ENCODE assay signal across 10 cellular contexts in the genomic region with DNA sequence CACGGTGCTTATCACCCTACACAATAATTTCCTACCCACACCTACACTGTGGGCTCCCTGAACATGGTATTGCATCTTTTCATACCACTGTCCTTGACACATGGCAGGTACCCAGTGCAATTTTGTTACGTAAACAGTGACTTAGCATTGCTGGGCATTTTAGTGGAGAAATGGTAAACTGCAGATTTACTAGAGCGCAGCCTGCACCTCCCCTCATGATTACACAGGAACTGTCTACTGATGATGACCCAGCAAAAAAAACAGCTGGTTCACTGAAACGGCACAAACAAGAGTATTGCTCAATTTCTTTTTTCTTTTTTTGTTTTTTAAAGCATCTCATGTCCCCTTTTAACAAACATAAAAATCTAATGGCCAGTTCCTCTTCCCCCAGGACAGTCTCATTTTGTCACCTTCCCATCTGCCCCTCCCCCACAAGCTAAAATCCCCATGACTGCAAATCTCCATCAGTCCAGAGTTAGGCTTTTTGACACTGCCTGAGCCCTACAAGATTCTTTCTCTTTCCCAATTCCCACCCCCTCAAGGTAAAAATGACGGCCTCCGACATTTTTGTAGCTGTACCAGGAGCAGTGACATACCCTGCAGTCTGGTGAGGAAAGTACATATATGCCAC. TPM values are rescaled to one million over a fixed set of nuclear protein-coding genes. Genes with fewer than 3 reads are reported as not detected.
DNase-seq lines count a peak whose midpoint lies in the region; ATAC-seq and TF ChIP-seq lines count a peak whose summit lies in the region.
"Had no signal": no experiment of that assay in that cellular context is flagged by ENCODE, and none has a peak within 500 bp of the region (broad histone marks: within the 10 kb centered on the region; RNA-seq: fewer than 3 reads in every experiment).

No MANE protein-coding gene starts in this region.

- no peak overlapping the region for H3K27ac ChIP-seq in hepatocyte

- TF ChIP-seq CTCF in hepatocyte (IDR thresholded peaks at IDR 0.05; ENCODE audit: poor library complexity) (no peak), WTC11 (IDR thresholded peaks at IDR 0.05) (no peak)

- H3K4me1 ChIP-seq in hepatocyte (ENCODE audit: insufficient read depth) = peaks cover 13% of the 10 kb centered on the region

- intact Hi-C loops in activated CD4-positive, alpha-beta T cell treated with anti-CD3 and anti-CD28 coated beads, Interleukin-2, amount 10 ng/mL, durations not matched to agents 24 days and 14 days (cut with micrococcal nuclease) = loop anchor here (5.0 to 10.0 kb wide), 4 partner anchors 250 to 830 kb away; a partner anchor contains a TSS

- ATAC-seq in WTC11 = no peak

- CTCF ChIA-PET in activated CD4-positive, alpha-beta T cell treated with anti-CD3 and anti-CD28 coated beads, Interleukin-2, amount 10 ng/mL, durations not matched to agents 7 days and 5 days (lab: Charles Lee) = interaction anchor here (0.6 to 3.1 kb wide), 9 partner anchors 9 to 233 kb away, joined by 3 to 14 read pairs (median 3); a partner anchor contains a TSS
- CTCF ChIA-PET in WTC11 (lab: Charles Lee) = interaction anchor here (2.2 kb wide), 1 partner anchor 71 kb away, joined by 15 read pairs; no protein-coding TSS in a partner anchor

- no peak overlapping the region for H3K4me3 ChIP-seq in hepatocyte

- H3K9me3 ChIP-seq in hepatocyte (ENCODE audit: low read depth) = no peaks in the 10 kb centered on the region

- peak overlapping the region; percentile 61 for H3K27ac Mint-ChIP-seq in activated CD4-positive, alpha-beta T cell treated with anti-CD3 and anti-CD28 coated beads, Interleukin-2, amount 10 ng/mL, durations not matched to agents 24 days and 14 days
- no peak overlapping the region for H3K27ac Mint-ChIP-seq in activated CD4-positive, alpha-beta T cell treated with anti-CD3 and anti-CD28 coated beads, Interleukin-2, amount 10 ng/mL, durations not matched to agents 7 days and 5 days
- peak overlapping the region; percentile 35 for H3K27ac Mint-ChIP-seq in T-helper 2 cell treated with Interferon-gamma antibody and Interleukin-4, amounts not matched to agents 5 μg/mL and 100 μg/mL, for 36 hours
- H3K27ac Mint-ChIP-seq in WTC11 = no peak overlapping the region

- WGBS in hepatocyte (ENCODE audit: low lambda C conversion rate, missing lambda C conversion rate) = 90% methylated on average over 6 of the region's 6 CpGs

- H4K20me1 ChIP-seq in hepatocyte (ENCODE audit: insufficient read depth, poor library complexity, severe bottlenecking) = peaks cover 17% of the 10 kb centered on the region

- no peaks in the 10 kb centered on the region for H3K9me2 ChIP-seq in hepatocyte (replicated peaks; ENCODE audit: insufficient read depth)

- peaks cover 26% of the 10 kb centered on the region for H3K79me2 ChIP-seq in hepatocyte

- H3K36me3 Mint-ChIP-seq in activated CD4-positive, alpha-beta T cell treated with anti-CD3 and anti-CD28 coated beads, Interleukin-2, amount 10 ng/mL, durations not matched to agents 24 days and 14 days (ENCODE audit: low read depth) = peaks cover 39% of the 10 kb centered on the region
- H3K36me3 Mint-ChIP-seq in activated CD4-positive, alpha-beta T cell treated with anti-CD3 and anti-CD28 coated beads, Interleukin-2, amount 10 ng/mL, durations not matched to agents 7 days and 5 days (ENCODE audit: low read depth) = peaks cover 39% of the 10 kb centered on the region
- peaks cover 44% of the 10 kb centered on the region for H3K36me3 Mint-ChIP-seq in T-helper 2 cell treated with Interferon-gamma antibody and Interleukin-4, amounts not matched to agents 5 μg/mL and 100 μg/mL, for 36 hours (ENCODE audit: low read depth)
- H3K36me3 Mint-ChIP-seq in WTC11 = peaks cover 40% of the 10 kb centered on the region

- DNase-seq in activated CD4-positive, alpha-beta T cell treated with anti-CD3 and anti-CD28 coated beads, Interleukin-2, amount 10 ng/mL, durations not matched to agents 24 days and 14 days = no peak
- no peak for DNase-seq in activated CD4-positive, alpha-beta T cell treated with anti-CD3 and anti-CD28 coated beads, Interleukin-2, amount 10 ng/mL, durations not matched to agents 7 days and 5 days
- DNase-seq in T-helper 2 cell treated with Interferon-gamma antibody and Interleukin-4, amounts not matched to agents 5 μg/mL and 100 μg/mL, for 36 hours (ENCODE audit: low spot score) = no peak
- DNase-seq in hepatocyte (ENCODE audit: low spot score) = no peak
- DNase-seq in stromal cell of bone marrow (ENCODE audit: low read depth) = peak; percentile 5
- no peak for DNase-seq in middle frontal gyrus (ENCODE audit: extremely low spot score, low spot score)
- DNase-seq in HT-29 (ENCODE audit: low spot score) = no peak
- no peak for DNase-seq in WTC11 (ENCODE audit: low spot score)
- DNase-seq: activated CD4-positive, alpha-beta T cell treated with anti-CD3 and anti-CD28 coated beads, Interleukin-2, amount 50 U/mL, for 4 hours; C1 segment of cervical spinal cord had no signal

- H3K9me3 Mint-ChIP-seq in activated CD4-positive, alpha-beta T cell treated with anti-CD3 and anti-CD28 coated beads, Interleukin-2, amount 10 ng/mL, durations not matched to agents 24 days and 14 days = no peaks in the 10 kb centered on the region
- no peaks in the 10 kb centered on the region for H3K9me3 Mint-ChIP-seq in activated CD4-positive, alpha-beta T cell treated with anti-CD3 and anti-CD28 coated beads, Interleukin-2, amount 10 ng/mL, durations not matched to agents 7 days and 5 days
- no peaks in the 10 kb centered on the region for H3K9me3 Mint-ChIP-seq in T-helper 2 cell treated with Interferon-gamma antibody and Interleukin-4, amounts not matched to agents 5 μg/mL and 100 μg/mL, for 36 hours
- no peaks in the 10 kb centered on the region for H3K9me3 Mint-ChIP-seq in WTC11

- H3K4me3 Mint-ChIP-seq in activated CD4-positive, alpha-beta T cell treated with anti-CD3 and anti-CD28 coated beads, Interleukin-2, amount 10 ng/mL, durations not matched to agents 24 days and 14 days = no peak overlapping the region
- no peak overlapping the region for H3K4me3 Mint-ChIP-seq in activated CD4-positive, alpha-beta T cell treated with anti-CD3 and anti-CD28 coated beads, Interleukin-2, amount 10 ng/mL, durations not matched to agents 7 days and 5 days
- no peak overlapping the region for H3K4me3 Mint-ChIP-seq in T-helper 2 cell treated with Interferon-gamma antibody and Interleukin-4, amounts not matched to agents 5 μg/mL and 100 μg/mL, for 36 hours
- no peak overlapping the region for H3K4me3 Mint-ChIP-seq in WTC11

- POLR2A ChIA-PET in activated CD4-positive, alpha-beta T cell treated with anti-CD3 and anti-CD28 coated beads, Interleukin-2, amount 10 ng/mL, durations not matched to agents 7 days and 5 days (lab: Charles Lee) = interaction anchor here (0.6 kb wide), 1 partner anchor 456 kb away, joined by 4 read pairs; no protein-coding TSS in a partner anchor
- POLR2A ChIA-PET in WTC11 (lab: Charles Lee) = no interaction called here

- peaks cover 16% of the 10 kb centered on the region for H3K4me1 Mint-ChIP-seq in activated CD4-positive, alpha-beta T cell treated with anti-CD3 and anti-CD28 coated beads, Interleukin-2, amount 10 ng/mL, durations not matched to agents 24 days and 14 days
- H3K4me1 Mint-ChIP-seq in activated CD4-positive, alpha-beta T cell treated with anti-CD3 and anti-CD28 coated beads, Interleukin-2, amount 10 ng/mL, durations not matched to agents 7 days and 5 days = peaks cover 37% of the 10 kb centered on the region
- peaks cover 18% of the 10 kb centered on the region for H3K4me1 Mint-ChIP-seq in T-helper 2 cell treated with Interferon-gamma antibody and Interleukin-4, amounts not matched to agents 5 μg/mL and 100 μg/mL, for 36 hours (ENCODE audit: low read depth)
- H3K4me1 Mint-ChIP-seq in WTC11 = peaks cover 12% of the 10 kb centered on the region

- H2AFZ ChIP-seq in hepatocyte = no peak overlapping the region

- H3K27me3 Mint-ChIP-seq in activated CD4-positive, alpha-beta T cell treated with anti-CD3 and anti-CD28 coated beads, Interleukin-2, amount 10 ng/mL, durations not matched to agents 24 days and 14 days = no peaks in the 10 kb centered on the region
- peaks cover 3% of the 10 kb centered on the region for H3K27me3 Mint-ChIP-seq in activated CD4-positive, alpha-beta T cell treated with anti-CD3 and anti-CD28 coated beads, Interleukin-2, amount 10 ng/mL, durations not matched to agents 7 days and 5 days
- H3K27me3 Mint-ChIP-seq in T-helper 2 cell treated with Interferon-gamma antibody and Interleukin-4, amounts not matched to agents 5 μg/mL and 100 μg/mL, for 36 hours (ENCODE audit: low read depth) = no peaks in the 10 kb centered on the region
- peaks cover 18% of the 10 kb centered on the region for H3K27me3 Mint-ChIP-seq in WTC11 (ENCODE audit: low read depth)

- H3K27me3 ChIP-seq in hepatocyte = peaks cover 4% of the 10 kb centered on the region

- peak overlapping the region; percentile 99 for H3K4me2 ChIP-seq in hepatocyte

- no peaks in the 10 kb centered on the region for H3K36me3 ChIP-seq in hepatocyte (replicated peaks; ENCODE audit: insufficient read depth, low read depth)

TF ChIP-seq in WTC11, 78 proteins besides CTCF, POLR2A, EP300 and RAD21 (continues in another document):
- TF ChIP-seq NR2C2 (CRISPR knock-in tag; IDR thresholded peaks at IDR 0.05) (no peak), ZBTB21 (CRISPR knock-in tag; IDR thresholded peaks at IDR 0.05; ENCODE audit: borderline replicate concordance) (no peak), ZNF219 (CRISPR knock-in tag; IDR thresholded peaks at IDR 0.05; ENCODE audit: borderline replicate concordance) (no peak), PRRX2 (CRISPR knock-in tag; IDR thresholded peaks at IDR 0.05) (no peak), ETV6 (CRISPR knock-in tag; IDR thresholded peaks at IDR 0.05) (no peak), NFE2L1 (CRISPR knock-in tag; IDR thresholded peaks at IDR 0.05) (no peak)

RNA-seq across cellular contexts. Expression of a gene that starts 2.8 kb away (rescaled TPM):
- total RNA-seq in activated CD4-positive, alpha-beta T cell treated with anti-CD3 and anti-CD28 coated beads, Interleukin-2, amount 10 ng/mL, durations not matched to agents 24 days and 14 days = 23.3 and 24.8 TPM in 2 replicates
- 10 to 100 TPM; 21.0 to 21.9 TPM for total RNA-seq in activated CD4-positive, alpha-beta T cell treated with anti-CD3 and anti-CD28 coated beads, Interleukin-2, amount 10 ng/mL, durations not matched to agents 7 days and 5 days
- total RNA-seq in hepatocyte = 12.2 and 15.4 TPM in 2 replicates
- 15.2 and 15.6 TPM in 2 replicates for polyA plus RNA-seq in hepatocyte
- total RNA-seq in HT-29 (2014; rRNA removed; shearing (Covaris generic)) = 25.2 and 26.8 TPM in 2 replicates
- total RNA-seq in WTC11 (2021) = 16.0 to 17.1 TPM (median 16.8 TPM) in 3 replicates

RNA-seq across cellular contexts. Expression of a gene that starts 34.0 kb away (rescaled TPM):
- 18.2 and 19.2 TPM in 2 replicates for total RNA-seq in activated CD4-positive, alpha-beta T cell treated with anti-CD3 and anti-CD28 coated beads, Interleukin-2, amount 10 ng/mL, durations not matched to agents 24 days and 14 days
- total RNA-seq in activated CD4-positive, alpha-beta T cell treated with anti-CD3 and anti-CD28 coated beads, Interleukin-2, amount 10 ng/mL, durations not matched to agents 7 days and 5 days = 10 to 100 TPM; 14.9 to 15.1 TPM
- total RNA-seq in hepatocyte (4.3 and 5.6 TPM in 2 replicates), WTC11 (2021) (12.0 to 13.6 TPM (median 12.6 TPM) in 3 replicates)
- 13.9 and 14.8 TPM in 2 replicates for polyA plus RNA-seq in hepatocyte
- total RNA-seq in HT-29 (2014; rRNA removed; shearing (Covaris generic)) = 9.9 and 12.2 TPM in 2 replicates

Comparison
In these comparisons a context has a peak if more than half of its experiments do, and no peak if none do; other contexts are left out.
1. H3K27ac Mint-ChIP-seq: peak in activated CD4-positive, alpha-beta T cell treated with anti-CD3 and anti-CD28 coated beads, Interleukin-2, amount 10 ng/mL, durations not matched to agents 24 days and 14 days (single experiment) and T-helper 2 cell treated with Interferon-gamma antibody and Interleukin-4, amounts not matched to agents 5 μg/mL and 100 μg/mL, for 36 hours (single experiment); none in activated CD4-positive, alpha-beta T cell treated with anti-CD3 and anti-CD28 coated beads, Interleukin-2, amount 10 ng/mL, durations not matched to agents 7 days and 5 days (single experiment) and WTC11 (single experiment).